ENCODE assay signal across 1 cellular context in genomic region chr16:66524601-66525164, GRCh38.
TF ChIP-seq lines count a peak whose summit lies in the region.

No MANE protein-coding gene starts in this region.

TF ChIP-seq in SK-N-SH treated with all-trans-retinoic acid at 6 μM for 48 hours, 23 proteins besides CTCF, POLR2A, EP300 and RAD21 (continued from another document):
- no peak for TF ChIP-seq POU6F1 (CRISPR knock-in tag; IDR thresholded peaks at IDR 0.05; ENCODE audit: borderline replicate concordance, low read depth)
TF ChIP-seq in SK-N-SH treated with all-trans-retinoic acid at 6 μM for 48 hours: peak in this region for 0.
